In genomic region chr5:170662966-170663365, GRCh38 we compare ENCODE assay signal across 22 cellular contexts.
DNase-seq lines count a peak whose midpoint lies in the region; ATAC-seq and TF ChIP-seq lines count a peak whose summit lies in the region.
"Had no signal": no experiment of that assay in that cellular context is flagged by ENCODE, and none has a peak within 500 bp of the region (broad histone marks: within the 10 kb centered on the region; RNA-seq: fewer than 3 reads in every experiment).

No MANE protein-coding gene starts in this region.

- no peaks in the 10 kb centered on the region for H3K9me2 ChIP-seq in Karpas-422 (replicated peaks; ENCODE audit: insufficient read depth, low read length)

- H3K4me3 ChIP-seq in GM12865 (ENCODE audit: low read depth, low read length) (no peak overlapping the region), Karpas-422 (ENCODE audit: low read length) (no peak overlapping the region), prostate gland (no peak overlapping the region)
- H3K4me3 ChIP-seq: BLaER1, GM23248, SJSA1 had no signal

- 85% methylated on average over 5 of the region's 5 CpGs for WGBS in prostate gland

- no peak overlapping the region for H2AFZ ChIP-seq in Karpas-422 (ENCODE audit: low read length)
- H2AFZ ChIP-seq: GM23248 had no signal

- no peak overlapping the region for H3K9ac ChIP-seq in Karpas-422 (ENCODE audit: low read length)
- H3K9ac ChIP-seq: BLaER1, GM23248, KMS-11 had no signal

- H3K27me3 ChIP-seq in Karpas-422 (ENCODE audit: low read length) (no peaks in the 10 kb centered on the region), prostate gland (replicated peaks; ENCODE audit: insufficient read depth) (no peaks in the 10 kb centered on the region)
- H3K27me3 ChIP-seq: BLaER1 had no signal

- peaks cover 27% of the 10 kb centered on the region for H3K4me1 ChIP-seq in Karpas-422 (ENCODE audit: low read length)
- H3K4me1 ChIP-seq in prostate gland (replicated peaks) = no peaks in the 10 kb centered on the region
- H3K4me1 ChIP-seq: SJSA1 had no signal

- no peak overlapping the region for H3K27ac ChIP-seq in Karpas-422 (ENCODE audit: low read length)
- H3K27ac ChIP-seq in prostate gland = no peak overlapping the region
- H3K27ac ChIP-seq: BLaER1, GM23248, KMS-11, SJSA1 had no signal

- intact Hi-C loops in prostate gland (cut with DNase I) = no loop called here

- TF ChIP-seq CTCF in GM12865 (IDR thresholded peaks at IDR 0.05; ENCODE audit: insufficient read depth, low read depth, low read length, missing control alignments) (no peak), prostate gland (IDR thresholded peaks at IDR 0.05) (no peak)

- no peak for TF ChIP-seq POLR2A in prostate gland (IDR thresholded peaks at IDR 0.05)

- H3K9me3 ChIP-seq in Karpas-422 (ENCODE audit: low read length) (no peaks in the 10 kb centered on the region), prostate gland (no peaks in the 10 kb centered on the region)
- H3K9me3 ChIP-seq: BLaER1, SJSA1 had no signal

- H3K79me2 ChIP-seq in Karpas-422 (ENCODE audit: low read length) = no peaks in the 10 kb centered on the region

- 0 out of 2 replicates have a peak, but pooled peaks cover 3% of the 10 kb centered on the region for H4K20me1 ChIP-seq in Karpas-422 (ENCODE audit: insufficient read depth, low read depth, low read length)
- H4K20me1 ChIP-seq: BLaER1 had no signal

- ATAC-seq in GM18873 (IDR thresholded peaks at IDR 0.05; ENCODE audit: low FRiP score, unreplicated experiment) (peak; percentile 56), GM21717 (IDR thresholded peaks at IDR 0.05; ENCODE audit: unreplicated experiment) (peak; percentile 47)

- H3K4me2 ChIP-seq in Karpas-422 (ENCODE audit: low read depth, low read length, poor library complexity, severe bottlenecking) = no peak overlapping the region
- H3K4me2 ChIP-seq: BLaER1, KMS-11 had no signal

- DNase-seq in GM12865 (ENCODE audit: low read depth) = peak; percentile 54
- peak; percentile 53 for DNase-seq in Karpas-422
- no peak for DNase-seq in prostate gland (ENCODE audit: low spot score)
- DNase-seq in anterior cingulate cortex (lab: John Stamatoyannopoulos, UW) = no peak
- no peak for DNase-seq in DMS53 (lab: John Stamatoyannopoulos, UW)
- DNase-seq in NCI-H187 treated with DMSO at 0.1 percent for 48 hours (lab: John Stamatoyannopoulos, UW) = no peak
- DNase-seq: CD4-positive, CD25-positive, alpha-beta regulatory T cell; GM23248; H7; NCI-H1092 treated with DMSO at 0.1 percent for 48 hours; NCI-H1436; NCI-H187; NCI-H2227 treated with DMSO at 0.1 percent for 48 hours; NCI-H526 treated with DMSO at 0.1 percent for 48 hours; Right ventricle myocardium superior; RPMI8226; T-helper 2 cell had no signal

- H3K36me3 ChIP-seq in Karpas-422 (ENCODE audit: insufficient read depth, low read length) (no peaks in the 10 kb centered on the region), prostate gland (no peaks in the 10 kb centered on the region)
- H3K36me3 ChIP-seq: BLaER1, SJSA1 had no signal

Comparison
In these comparisons a context has a peak if more than half of its experiments do, and no peak if none do; other contexts are left out.
1. DNase-seq: peak in GM12865 (single experiment) and Karpas-422 (single experiment); none in prostate gland (single experiment), anterior cingulate cortex (0 of 58), DMS53 (single experiment) and NCI-H187 treated with DMSO at 0.1 percent for 48 hours (single experiment).